In genomic region chr9:32463500-32463899, GRCh38 we compare ENCODE assay signal across 31 cellular contexts.
"Had no signal": no experiment of that assay in that cellular context is flagged by ENCODE, and none has a peak within 500 bp of the region (broad histone marks: within the 10 kb centered on the region; RNA-seq: fewer than 3 reads in every experiment).

No MANE protein-coding gene starts in this region.

- H3K27me3 Mint-ChIP-seq: activated CD4-positive, alpha-beta memory T cell treated with anti-CD3 and anti-CD28 coated beads for 36 hours; activated CD4-positive, alpha-beta T cell treated with anti-CD3 and anti-CD28 coated beads for 36 hours; activated CD4-positive, alpha-beta T cell treated with anti-CD3 and anti-CD28 coated beads, Interleukin-2, amount 10 ng/mL, durations not matched to agents 24 days and 14 days; activated CD8-positive, alpha-beta memory T cell treated with anti-CD3 and anti-CD28 coated beads, Interleukin-2, amount 10 ng/mL, durations not matched to agents 7 days and 5 days; activated naive CD4-positive, alpha-beta T cell treated with anti-CD3 and anti-CD28 coated beads, Interleukin-2, amount 50 U/mL, for 24 hours; activated naive CD8-positive, alpha-beta T cell treated with anti-CD3 and anti-CD28 coated beads, Interleukin-2, amount 10 ng/mL, durations not matched to agents 7 days and 5 days; central memory CD8-positive, alpha-beta T cell; effector memory CD8-positive, alpha-beta T cell had no signal

- FAIRE-seq: bronchial epithelial cell had no signal

- H3K4me3 ChIP-seq: ascending aorta, coronary artery, esophagus muscularis mucosa, gastroesophageal sphincter had no signal

- H3K9me3 Mint-ChIP-seq: activated CD4-positive, alpha-beta memory T cell treated with anti-CD3 and anti-CD28 coated beads for 36 hours; activated CD4-positive, alpha-beta T cell treated with anti-CD3 and anti-CD28 coated beads, Interleukin-2, amount 10 ng/mL, durations not matched to agents 24 days and 14 days; activated naive CD4-positive, alpha-beta T cell treated with anti-CD3 and anti-CD28 coated beads for 36 hours; activated naive CD4-positive, alpha-beta T cell treated with anti-CD3 and anti-CD28 coated beads, Interleukin-2, amount 50 U/mL, for 24 hours; activated naive CD8-positive, alpha-beta T cell treated with anti-CD3 and anti-CD28 coated beads, Interleukin-2, amount 10 ng/mL, durations not matched to agents 7 days and 5 days; activated T-helper 1 cell treated with anti-CD3 and anti-CD28 coated beads, Interleukin-12 subunit alpha, Interleukin-12 subunit beta, Interleukin-2, Interleukin-4 antibody, amounts not matched to agents 30 ng/mL and 10 ng/mL and 1 ng/mL, durations not matched to agents 14 hours and 24 hours and 36 hours; activated T-helper 2 cell treated with anti-CD3 and anti-CD28 coated beads, Interferon-gamma antibody, Interleukin-2, Interleukin-4, amounts not matched to agents 10 μg/mL and 5 μg/mL and 100 μg/mL, durations not matched to agents 14 hours and 24 hours and 36 hours; central memory CD8-positive, alpha-beta T cell; effector memory CD8-positive, alpha-beta T cell had no signal

- H3K4me1 Mint-ChIP-seq: activated CD4-positive, alpha-beta T cell treated with anti-CD3 and anti-CD28 coated beads for 36 hours; activated CD4-positive, alpha-beta T cell treated with anti-CD3 and anti-CD28 coated beads, Interleukin-2, amount 10 ng/mL, durations not matched to agents 24 days and 14 days; activated CD8-positive, alpha-beta memory T cell treated with anti-CD3 and anti-CD28 coated beads, Interleukin-2, amount 10 ng/mL, durations not matched to agents 7 days and 5 days; activated naive CD4-positive, alpha-beta T cell treated with anti-CD3 and anti-CD28 coated beads, Interleukin-2, amount 50 U/mL, for 24 hours had no signal

- H3K4me3 Mint-ChIP-seq: activated CD4-positive, alpha-beta memory T cell treated with anti-CD3 and anti-CD28 coated beads for 36 hours; activated CD4-positive, alpha-beta T cell treated with anti-CD3 and anti-CD28 coated beads for 36 hours; activated CD4-positive, alpha-beta T cell treated with anti-CD3 and anti-CD28 coated beads, Interleukin-2, amount 10 ng/mL, durations not matched to agents 24 days and 14 days; activated CD8-positive, alpha-beta memory T cell treated with anti-CD3 and anti-CD28 coated beads, Interleukin-2, amount 10 ng/mL, durations not matched to agents 7 days and 5 days; activated CD8-positive, alpha-beta T cell treated with anti-CD3 and anti-CD28 coated beads, Interleukin-2, amount 10 ng/mL, durations not matched to agents 7 days and 5 days; activated naive CD4-positive, alpha-beta T cell treated with anti-CD3 and anti-CD28 coated beads for 36 hours; activated naive CD4-positive, alpha-beta T cell treated with anti-CD3 and anti-CD28 coated beads, Interleukin-2, amount 50 U/mL, for 24 hours; activated naive CD8-positive, alpha-beta T cell treated with anti-CD3 and anti-CD28 coated beads, Interleukin-2, amount 10 ng/mL, durations not matched to agents 7 days and 5 days; activated T-helper 1 cell treated with anti-CD3 and anti-CD28 coated beads, Interleukin-12 subunit alpha, Interleukin-12 subunit beta, Interleukin-2, Interleukin-4 antibody, amounts not matched to agents 30 ng/mL and 10 ng/mL and 1 ng/mL, durations not matched to agents 14 hours and 24 hours and 36 hours; central memory CD8-positive, alpha-beta T cell; effector memory CD8-positive, alpha-beta T cell had no signal

- H3K9me3 ChIP-seq: ascending aorta, esophagus muscularis mucosa, gastroesophageal sphincter had no signal

- H3K4me1 ChIP-seq: ascending aorta, esophagus muscularis mucosa, foreskin keratinocyte, gastroesophageal sphincter had no signal

- H3K27me3 ChIP-seq: ascending aorta, brain microvascular endothelial cell, esophagus muscularis mucosa, foreskin keratinocyte, gastroesophageal sphincter had no signal

- H3K27ac Mint-ChIP-seq: activated CD4-positive, alpha-beta memory T cell treated with anti-CD3 and anti-CD28 coated beads for 36 hours; activated CD4-positive, alpha-beta T cell treated with anti-CD3 and anti-CD28 coated beads for 36 hours; activated CD4-positive, alpha-beta T cell treated with anti-CD3 and anti-CD28 coated beads, Interleukin-2, amount 10 ng/mL, durations not matched to agents 24 days and 14 days; activated CD8-positive, alpha-beta memory T cell treated with anti-CD3 and anti-CD28 coated beads, Interleukin-2, amount 10 ng/mL, durations not matched to agents 7 days and 5 days; activated CD8-positive, alpha-beta T cell treated with anti-CD3 and anti-CD28 coated beads, Interleukin-2, amount 10 ng/mL, durations not matched to agents 7 days and 5 days; activated naive CD4-positive, alpha-beta T cell treated with anti-CD3 and anti-CD28 coated beads for 36 hours; activated naive CD4-positive, alpha-beta T cell treated with anti-CD3 and anti-CD28 coated beads, Interleukin-2, amount 50 U/mL, for 24 hours; activated naive CD8-positive, alpha-beta T cell treated with anti-CD3 and anti-CD28 coated beads, Interleukin-2, amount 10 ng/mL, durations not matched to agents 7 days and 5 days; activated T-helper 1 cell treated with anti-CD3 and anti-CD28 coated beads, Interleukin-12 subunit alpha, Interleukin-12 subunit beta, Interleukin-2, Interleukin-4 antibody, amounts not matched to agents 30 ng/mL and 10 ng/mL and 1 ng/mL, durations not matched to agents 14 hours and 24 hours and 36 hours; activated T-helper 2 cell treated with anti-CD3 and anti-CD28 coated beads, Interferon-gamma antibody, Interleukin-2, Interleukin-4, amounts not matched to agents 10 μg/mL and 5 μg/mL and 100 μg/mL, durations not matched to agents 14 hours and 24 hours and 36 hours had no signal

- H3K27ac ChIP-seq: ascending aorta, brain microvascular endothelial cell, coronary artery, esophagus muscularis mucosa, foreskin keratinocyte, gastroesophageal sphincter had no signal

- DNase-seq: activated CD4-positive, alpha-beta memory T cell treated with anti-CD3 and anti-CD28 coated beads for 36 hours; activated CD4-positive, alpha-beta T cell treated with anti-CD3 and anti-CD28 coated beads for 36 hours; activated CD4-positive, alpha-beta T cell treated with anti-CD3 and anti-CD28 coated beads, Interleukin-2, amount 10 ng/mL, durations not matched to agents 24 days and 14 days; activated CD4-positive, CD25-positive, alpha-beta regulatory T cell; activated CD4-positive, CD25-positive, alpha-beta regulatory T cell treated with anti-CD3 and anti-CD28 coated beads, Interleukin-2, amount 50 U/mL, for 72 hours; activated CD8-positive, alpha-beta memory T cell treated with anti-CD3 and anti-CD28 coated beads, Interleukin-2, amount 10 ng/mL, durations not matched to agents 7 days and 5 days; activated CD8-positive, alpha-beta memory T cell treated with anti-CD3 and anti-CD28 coated beads, Interleukin-2, amount 50 U/mL, for 4 hours; activated CD8-positive, alpha-beta T cell treated with anti-CD3 and anti-CD28 coated beads, Interleukin-2, amount 10 ng/mL, durations not matched to agents 7 days and 5 days; activated effector memory CD4-positive, alpha-beta T cell treated with anti-CD3 and anti-CD28 coated beads, Interleukin-2, amount 50 U/mL, for 16 hours; activated naive CD4-positive, alpha-beta T cell treated with anti-CD3 and anti-CD28 coated beads for 36 hours; activated naive CD8-positive, alpha-beta T cell treated with anti-CD3 and anti-CD28 coated beads, Interleukin-2, amount 10 ng/mL, durations not matched to agents 7 days and 5 days; activated T-cell treated with anti-CD3 and anti-CD28 coated beads, Interleukin-2, amount 50 U/mL, for 1 hour; activated T-cell treated with anti-CD3 and anti-CD28 coated beads, Interleukin-2, amount 50 U/mL, for 48 hours; brain microvascular endothelial cell; dermis blood vessel endothelial cell; effector CD4-positive, alpha-beta T cell; effector memory CD8-positive, alpha-beta T cell; erythroblast; foreskin keratinocyte; head of caudate nucleus; T-helper 1 cell; T-helper 2 cell had no signal

- ATAC-seq: activated CD4-positive, alpha-beta T cell treated with anti-CD3 and anti-CD28 coated beads for 36 hours; activated CD8-positive, alpha-beta memory T cell treated with anti-CD3 and anti-CD28 coated beads, Interleukin-2, amount 10 ng/mL, durations not matched to agents 7 days and 5 days; activated CD8-positive, alpha-beta T cell treated with anti-CD3 and anti-CD28 coated beads, Interleukin-2, amount 10 ng/mL, durations not matched to agents 7 days and 5 days; effector memory CD8-positive, alpha-beta T cell; foreskin keratinocyte; gastroesophageal sphincter had no signal
